Comparison of ENCODE assay signal across 9 cellular contexts in the genomic region with DNA sequence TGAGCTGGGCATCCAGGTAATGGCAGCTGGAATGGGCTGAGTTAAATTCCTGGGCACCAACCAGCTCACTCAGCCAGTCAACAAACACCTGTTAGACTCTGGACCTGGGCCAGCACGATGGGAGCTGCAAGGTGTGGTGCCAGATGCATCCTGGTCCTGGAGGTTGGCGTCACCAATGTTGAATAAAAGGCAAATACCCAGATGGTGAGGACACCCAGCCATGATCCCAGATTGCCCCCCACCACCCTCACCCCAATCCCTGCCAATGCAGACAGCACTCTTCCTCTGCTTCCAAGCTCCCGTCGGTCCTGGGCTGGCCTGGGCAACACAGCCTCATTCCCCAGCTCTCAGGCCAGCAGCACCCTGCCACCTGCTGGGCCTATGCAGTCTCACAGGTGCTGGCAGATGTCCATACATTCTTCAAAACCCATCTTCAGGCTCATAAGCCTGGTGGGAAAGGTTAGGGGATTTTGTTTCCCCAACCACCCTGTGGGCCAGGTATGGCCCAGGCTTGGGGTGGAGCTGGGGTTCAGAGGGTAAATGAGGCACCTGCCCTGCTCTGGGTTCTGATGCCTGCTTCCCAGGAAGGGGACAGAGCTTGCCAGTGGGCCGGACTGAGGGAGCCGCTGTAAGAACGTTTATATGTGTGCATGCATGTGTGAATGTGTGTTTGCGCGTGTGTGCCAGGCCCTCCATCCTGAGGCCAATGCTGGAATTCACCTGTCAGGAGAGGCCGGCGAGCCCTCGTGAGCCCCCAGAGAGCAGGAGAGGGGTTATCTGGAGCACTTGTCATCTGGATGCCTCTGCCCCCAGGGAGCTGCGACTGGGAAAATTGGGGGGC. TPM values are rescaled to one million over a fixed set of nuclear protein-coding genes. Genes with fewer than 3 reads are reported as not detected.
DNase-seq lines count a peak whose midpoint lies in the region; ATAC-seq, FAIRE-seq and TF ChIP-seq lines count a peak whose summit lies in the region.
"Had no signal": no experiment of that assay in that cellular context is flagged by ENCODE, and none has a peak within 500 bp of the region (broad histone marks: within the 10 kb centered on the region; RNA-seq: fewer than 3 reads in every experiment).

No MANE protein-coding gene starts in this region.

- TF ChIP-seq CTCF in fibroblast of pulmonary artery (IDR thresholded peaks at IDR 0.05; ENCODE audit: low read length, missing control alignments) (peak; percentile 60), spleen (IDR thresholded peaks at IDR 0.05 in 8 of 11, conservative IDR thresholded peaks at IDR 0.05 in 3 of 11) (peak in 5 of 11 experiments; percentile 19 to 56 (median 46)), lower leg skin (IDR thresholded peaks at IDR 0.05) (no peak)

- H3K4me1 ChIP-seq in spleen, result peaks cover 9 to 46% (median 31%) of the 10 kb centered on the region in 6 donors

- no peak for ATAC-seq in GM18502 (IDR thresholded peaks at IDR 0.05; ENCODE audit: poor library complexity, unreplicated experiment)

- 70 to 83% (median 77%) methylated on average over 12 to 13 of the region's 13 CpGs for WGBS in spleen, 5 donors
- WGBS in lower leg skin, 2 donors, result 64 to 71% methylated on average over 13 of the region's 13 CpGs

- H3K9me3 ChIP-seq in spleen, result no peaks in the 10 kb centered on the region

- intact Hi-C loops in spleen (cut with DNase I; ENCODE audit: low total_unique reads) (no loop called here), lower leg skin (cut with DNase I; ENCODE audit: low total_unique reads) (no loop called here)

- H3K4me3 ChIP-seq in fibroblast of pulmonary artery (replicated peaks; ENCODE audit: low read depth, low read length) (no peak overlapping the region), spleen (no peak overlapping the region), lower leg skin (ENCODE audit: low read depth, poor library complexity, severe bottlenecking) (no peak overlapping the region), H7 (ENCODE audit: insufficient read depth, low read depth, low read length) (no peak overlapping the region)
- H3K4me3 ChIP-seq: SK-N-MC had no signal

- H3K27me3 ChIP-seq in spleen (replicated peaks in 1 of 7) (no peaks in the 10 kb centered on the region), H7 (ENCODE audit: control insufficient read depth, insufficient read depth, low read length) (peaks cover 19% of the 10 kb centered on the region)

- peak; percentile 82 for FAIRE-seq in HTR-8/SVneo (lab: Jason Lieb, UNC)

- peak overlapping the region in 1 of 8 donors; percentile 11 for H3K27ac ChIP-seq in spleen
- H3K27ac ChIP-seq: SK-N-MC had no signal

- DNase-seq in DMS53 treated with DMSO at 0.1 percent for 48 hours (lab: John Stamatoyannopoulos, UW; ENCODE audit: unreplicated experiment), result peak; percentile 48
- peak; percentile 56 for DNase-seq in HTR-8/SVneo (ENCODE audit: insufficient read length, low spot score)
- DNase-seq in RPMI7951 (ENCODE audit: low read depth), result peak; percentile 47
- DNase-seq in fibroblast of pulmonary artery (ENCODE audit: low read depth), result peak; percentile 65
- peak; percentile 73 for DNase-seq in spleen
- DNase-seq in lower leg skin (ENCODE audit: low spot score in 2 of 2), result no peak
- no peak for DNase-seq in H7

- H3K36me3 ChIP-seq in spleen, result peaks cover 0 to 64% (median 46%) of the 10 kb centered on the region in 6 donors
- no peaks in the 10 kb centered on the region for H3K36me3 ChIP-seq in H7 (replicated peaks; ENCODE audit: control insufficient read depth, insufficient read depth, low read length)

- TF ChIP-seq POLR2A in spleen (IDR thresholded peaks at IDR 0.05), result no peak
- TF ChIP-seq POLR2A in lower leg skin (IDR thresholded peaks at IDR 0.05), result no peak

RNA-seq across cellular contexts. Expression of a gene that starts 58.0 kb away (rescaled TPM):
- total RNA-seq in RPMI7951 (2014; rRNA removed; shearing (Covaris generic)), result 35.9 and 40.3 TPM in 2 replicates
- total RNA-seq in spleen (100 to 1,000 TPM; 121 to 270 (median 258) TPM), lower leg skin (10 to 100 TPM; 36.5 to 48.0 (median 41.3) TPM)
- 10 to 100 TPM; 56.6 to 99.7 (median 84.0) TPM for polyA plus RNA-seq in spleen
- 57.4 and 60.6 TPM in 2 replicates for total RNA-seq in H7 (2014; rRNA removed; shearing (Covaris generic))

Comparison
In these comparisons a context has a peak if more than half of its experiments do, and no peak if none do; other contexts are left out.
1. DNase-seq: peak in DMS53 treated with DMSO at 0.1 percent for 48 hours (single experiment), HTR-8/SVneo (single experiment), RPMI7951 (single experiment), fibroblast of pulmonary artery (single experiment) and spleen (single experiment); none in lower leg skin (0 of 2) and H7 (single experiment).